ENCODE assay signal across 1 cellular context in the genomic region with DNA sequence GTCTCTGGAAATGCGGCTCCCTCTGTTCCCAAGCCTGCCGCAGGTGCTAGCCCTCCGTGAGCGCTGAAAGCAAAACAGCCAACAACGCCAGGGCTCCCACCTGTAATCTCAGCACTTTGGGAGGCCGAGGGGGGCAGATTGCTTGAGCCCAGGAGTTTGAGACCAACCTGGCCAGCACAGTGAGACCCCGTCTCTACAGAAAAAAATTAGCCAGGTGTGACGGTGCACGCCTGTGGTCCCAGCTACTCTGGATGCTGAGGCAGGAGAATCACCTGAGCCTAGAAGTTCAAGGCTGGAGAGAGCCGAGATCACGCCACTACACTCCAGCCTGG.
TF ChIP-seq lines count a peak whose summit lies in the region.

No MANE protein-coding gene starts in this region.

TF ChIP-seq in H1, 55 proteins besides CTCF, POLR2A, EP300 and RAD21:
- peak; percentile 64; the same call in 1 of the 2 replicates for TF ChIP-seq KDM1A (IDR thresholded peaks at IDR 0.05; ENCODE audit: borderline replicate concordance, low read length)
- no peak for TF ChIP-seq CHD1 (IDR thresholded peaks at IDR 0.05; ENCODE audit: low read depth, low read length)
